ENCODE assay signal across 8 cellular contexts in the genomic region with DNA sequence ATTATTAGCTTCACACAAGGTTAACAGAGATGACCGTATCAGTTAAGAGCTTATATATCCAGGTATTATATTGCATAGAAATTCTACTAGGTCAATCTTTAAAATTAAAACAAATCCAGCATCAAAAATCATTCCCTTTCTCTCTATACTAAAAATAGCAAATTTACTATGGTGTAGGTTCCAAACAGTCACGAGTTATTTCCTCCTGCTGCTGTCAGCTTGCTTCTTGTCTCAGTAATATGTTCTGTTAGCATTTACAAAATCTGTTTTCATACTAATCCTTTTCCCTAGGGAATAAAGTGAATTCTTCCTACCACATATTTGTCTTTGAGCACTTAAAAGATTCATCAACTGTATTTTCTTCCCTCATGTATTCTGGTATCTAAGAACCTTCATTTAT. TPM values are rescaled to one million over a fixed set of nuclear protein-coding genes. Genes with fewer than 3 reads are reported as not detected.
DNase-seq lines count a peak whose midpoint lies in the region; ATAC-seq and TF ChIP-seq lines count a peak whose summit lies in the region.

No MANE protein-coding gene starts in this region.

- ATAC-seq in psoas muscle, result peak in 2 of 4 donors; percentile 26 to 51
- ATAC-seq in omental fat pad (ENCODE audit: low FRiP score), result no peak

- TF ChIP-seq CTCF in GM12864 (IDR thresholded peaks at IDR 0.05; ENCODE audit: low read depth, low read length, missing control alignments) (no peak), esophagus squamous epithelium (IDR thresholded peaks at IDR 0.05) (no peak), psoas muscle (IDR thresholded peaks at IDR 0.05) (no peak), omental fat pad (IDR thresholded peaks at IDR 0.05) (no peak)

- H3K4me3 ChIP-seq in GM12864 (ENCODE audit: low read depth, low read length) (peak overlapping the region; percentile 65), esophagus squamous epithelium (peak overlapping the region; percentile 85 to 98 (median 91)), psoas muscle (peak overlapping the region; percentile 85)

- H3K4me1 ChIP-seq in esophagus squamous epithelium (peaks cover 6 to 76% (median 49%) of the 10 kb centered on the region in 3 donors), psoas muscle (peaks cover 52% of the 10 kb centered on the region)

- TF ChIP-seq POLR2A in esophagus squamous epithelium (IDR thresholded peaks at IDR 0.05), result no peak

- H3K27ac ChIP-seq in esophagus squamous epithelium, result peak overlapping the region; percentile 96 to 99 (median 98)
- H3K27ac ChIP-seq in psoas muscle, result peak overlapping the region; percentile 96

- intact Hi-C loops in esophagus squamous epithelium (cut with DNase I) (loop anchor here (10.0 kb wide), 1 partner anchor 73 kb away; no protein-coding TSS in a partner anchor), psoas muscle (cut with DNase I) (no loop called here)

- H3K36me3 ChIP-seq in esophagus squamous epithelium (peaks cover 0 to 37% (median 7%) of the 10 kb centered on the region in 3 donors), psoas muscle (ENCODE audit: insufficient read depth in 1 of 2, low read depth in 1 of 2) (peaks cover 0 to 38% of the 10 kb centered on the region in 2 donors)

- H3K27me3 ChIP-seq in esophagus squamous epithelium (no peaks in the 10 kb centered on the region), psoas muscle (ENCODE audit: insufficient read depth in 3 of 3, low read length in 2 of 3) (no peaks in the 10 kb centered on the region)

- DNase-seq in GM12864 (ENCODE audit: low read depth), result no peak
- DNase-seq in RKO (ENCODE audit: low spot score), result peak; percentile 46
- DNase-seq in esophagus squamous epithelium (lab: John Stamatoyannopoulos, UW), result no peak
- no peak for DNase-seq in psoas muscle
- no peak for DNase-seq in GF-D8 (lab: John Stamatoyannopoulos, UW)
- DNase-seq in NCI-H748 (lab: John Stamatoyannopoulos, UW; ENCODE audit: unreplicated experiment), result no peak
- no peak for DNase-seq in omental fat pad (ENCODE audit: low spot score)
- no peak for DNase-seq in NCI-H187 (lab: John Stamatoyannopoulos, UW)

- WGBS in esophagus squamous epithelium, 2 donors, result 8 to 24% methylated on average over 2 of the region's 2 CpGs
- 4 to 8% (median 7%) methylated on average over 2 of the region's 2 CpGs for WGBS in psoas muscle, 3 donors

- H3K9me3 ChIP-seq in esophagus squamous epithelium, result no peaks in the 10 kb centered on the region
- H3K9me3 ChIP-seq in psoas muscle, result no peaks in the 10 kb centered on the region

RNA-seq across cellular contexts. Expression of gene WDR26, which starts 2.5 kb away (rescaled TPM):
- total RNA-seq in esophagus squamous epithelium (100 to 1,000 TPM in 1 of 4 donors, 10 to 100 TPM in 3; 38.3 to 111 (median 61.9) TPM), psoas muscle (100 to 1,000 TPM in 3 of 4 donors, 10 to 100 TPM in 1; 82.4 to 114 (median 107) TPM), omental fat pad (100 to 1,000 TPM in 1 of 4 donors, 10 to 100 TPM in 3; 79.9 to 101 (median 93.8) TPM)
- 10 to 100 TPM; 29.1 to 68.0 (median 35.2) TPM for polyA plus RNA-seq in psoas muscle
